In genomic region chr12:76031081-76031413, GRCh38 we compare ENCODE assay signal across 8 cellular contexts. TPM values are rescaled to one million over a fixed set of nuclear protein-coding genes. Genes with fewer than 3 reads are reported as not detected.
DNase-seq lines count a peak whose midpoint lies in the region; ATAC-seq lines count a peak whose summit lies in the region.

No MANE protein-coding gene starts in this region.

- H3K27ac Mint-ChIP-seq in activated T-helper 17 cell treated with anti-CD3 and anti-CD28 coated beads, Interleukin-2, amount 50 U/mL, for 72 hours: peak overlapping the region; percentile 96

- no peaks in the 10 kb centered on the region for H3K27me3 Mint-ChIP-seq in activated T-helper 17 cell treated with anti-CD3 and anti-CD28 coated beads, Interleukin-2, amount 50 U/mL, for 72 hours

- H3K9ac ChIP-seq in iPS-15b (ENCODE audit: low read depth, low read length) (peak overlapping the region; percentile 80), stomach smooth muscle (ENCODE audit: low read length in 2 of 2) (peak overlapping the region; percentile 71 to 88)

- peaks cover 25% of the 10 kb centered on the region for H3K4me1 Mint-ChIP-seq in activated T-helper 17 cell treated with anti-CD3 and anti-CD28 coated beads, Interleukin-2, amount 50 U/mL, for 72 hours

- H3K4me3 ChIP-seq in iPS-15b (ENCODE audit: low read depth, low read length) (peak overlapping the region; percentile 94), stomach smooth muscle (ENCODE audit: low read length in 2 of 2) (peak overlapping the region; percentile 96)

- H3K9me3 ChIP-seq in iPS-15b (ENCODE audit: control insufficient read depth, insufficient read depth, low read length) (no peaks in the 10 kb centered on the region), stomach smooth muscle (ENCODE audit: control insufficient read depth in 2 of 2, low read length in 2 of 2) (no peaks in the 10 kb centered on the region)

- ATAC-seq in GM18499 (IDR thresholded peaks at IDR 0.05; ENCODE audit: insufficient read depth, unreplicated experiment) (peak; percentile 8), HG03045 (IDR thresholded peaks at IDR 0.05; ENCODE audit: unreplicated experiment) (peak; percentile 11)
- no peak for ATAC-seq in activated T-helper 17 cell treated with anti-CD3 and anti-CD28 coated beads, Interleukin-2, amount 50 U/mL, for 72 hours (replicated peaks)

- H3K27me3 ChIP-seq in iPS-15b (ENCODE audit: control insufficient read depth, insufficient read depth, low read length) (no peaks in the 10 kb centered on the region), stomach smooth muscle (ENCODE audit: control insufficient read depth in 1 of 2, insufficient read depth in 2 of 2, low read length in 2 of 2) (no peaks in the 10 kb centered on the region)

- DNase-seq in NCI-H1436 (lab: John Stamatoyannopoulos, UW) (no peak), ecto neural progenitor cell (ENCODE audit: low spot score) (no peak)
- DNase-seq in activated CD4-positive, alpha-beta T cell treated with anti-CD3 and anti-CD28 coated beads for 4 hours: no peak

- peak overlapping the region; percentile 41 for H3K27ac ChIP-seq in stomach smooth muscle (ENCODE audit: low read length)

- H3K4me3 Mint-ChIP-seq in activated T-helper 17 cell treated with anti-CD3 and anti-CD28 coated beads, Interleukin-2, amount 50 U/mL, for 72 hours: peak overlapping the region; percentile 90

- H3K36me3 ChIP-seq in iPS-15b (ENCODE audit: control insufficient read depth, insufficient read depth, low read length): no peaks in the 10 kb centered on the region
- no peaks in the 10 kb centered on the region for H3K36me3 ChIP-seq in stomach smooth muscle (ENCODE audit: control insufficient read depth in 2 of 2, insufficient read depth in 2 of 2, low read length in 2 of 2)

- H3K4me1 ChIP-seq in iPS-15b (ENCODE audit: control insufficient read depth, insufficient read depth, low read length): peaks cover 5% of the 10 kb centered on the region
- peaks cover 7% of the 10 kb centered on the region for H3K4me1 ChIP-seq in stomach smooth muscle (ENCODE audit: control insufficient read depth, insufficient read depth, low read length)

- H3K36me3 Mint-ChIP-seq in activated T-helper 17 cell treated with anti-CD3 and anti-CD28 coated beads, Interleukin-2, amount 50 U/mL, for 72 hours (ENCODE audit: low read depth): peaks cover 63% of the 10 kb centered on the region

- no peaks in the 10 kb centered on the region for H3K9me3 Mint-ChIP-seq in activated T-helper 17 cell treated with anti-CD3 and anti-CD28 coated beads, Interleukin-2, amount 50 U/mL, for 72 hours

RNA-seq across cellular contexts. Expression of gene PHLDA1, which starts 0.5 kb away (rescaled TPM):
- total RNA-seq in activated T-helper 17 cell treated with anti-CD3 and anti-CD28 coated beads, Interleukin-2, amount 50 U/mL, for 72 hours: 10 to 100 TPM; 23.3 to 51.9 TPM

RNA-seq across cellular contexts. Expression of gene NAP1L1, which starts 53.4 kb away (rescaled TPM):
- total RNA-seq in activated T-helper 17 cell treated with anti-CD3 and anti-CD28 coated beads, Interleukin-2, amount 50 U/mL, for 72 hours: 100 to 1,000 TPM; 715 to 937 TPM
